Comparison of ENCODE assay signal across 8 cellular contexts in genomic region chr21:46153259-46154154, GRCh38. TPM values are rescaled to one million over a fixed set of nuclear protein-coding genes. Genes with fewer than 3 reads are reported as not detected.
DNase-seq lines count a peak whose midpoint lies in the region; ATAC-seq, FAIRE-seq and TF ChIP-seq lines count a peak whose summit lies in the region.

No MANE protein-coding gene starts in this region.

- WGBS in aorta, 2 donors: 37 to 39% methylated on average over 27 to 31 of the region's 31 CpGs

- peaks cover 3% of the 10 kb centered on the region for H3K27me3 Mint-ChIP-seq in neural crest cell (ENCODE audit: low read depth)

- H3K27ac Mint-ChIP-seq in neural crest cell (ENCODE audit: unreplicated experiment): peak overlapping the region; percentile 67

- H3K4me3 Mint-ChIP-seq in neural crest cell: peak overlapping the region; percentile 31

- H3K27me3 ChIP-seq in aorta (ENCODE audit: control insufficient read depth in 1 of 2, insufficient read depth in 2 of 2, low read length in 1 of 2): no peaks in the 10 kb centered on the region

- no peaks in the 10 kb centered on the region for H3K9me3 Mint-ChIP-seq in neural crest cell

- H3K27ac ChIP-seq in aorta (ENCODE audit: low read depth in 1 of 2, low read length in 2 of 2): no peak overlapping the region

- ATAC-seq in aorta (ENCODE audit: low FRiP score) (peak; percentile 55), GM18498 (IDR thresholded peaks at IDR 0.05; ENCODE audit: unreplicated experiment) (no peak), GM21619 (IDR thresholded peaks at IDR 0.05; ENCODE audit: unreplicated experiment) (no peak)

- peak; percentile 79 for TF ChIP-seq CTCF in neural crest cell (conservative IDR thresholded peaks at IDR 0.05)

- DNase-seq in ELF-1 (ENCODE audit: low read depth, low spot score): peak; percentile 82
- peak; percentile 33 for DNase-seq in NCI-H1694 treated with DMSO at 0.1 percent for 48 hours (lab: John Stamatoyannopoulos, UW)
- DNase-seq in activated T-cell treated with anti-CD3 and anti-CD28 coated beads for 48 hours (ENCODE audit: low read depth): peak; percentile 57
- DNase-seq in frontal cortex (ENCODE audit: low spot score in 2 of 2): peak; percentile 60 to 82
- peak; percentile 75 for DNase-seq in neural crest cell (ENCODE audit: low read depth, low spot score)
- DNase-seq in aorta: peak; percentile 62 to 86

- no peak overlapping the region for H3K4me3 ChIP-seq in aorta (ENCODE audit: low read length in 2 of 2)

- H3K4me1 ChIP-seq in aorta (ENCODE audit: control insufficient read depth in 1 of 2, insufficient read depth in 2 of 2, low read length in 2 of 2): no peaks in the 10 kb centered on the region

- H3K4me1 Mint-ChIP-seq in neural crest cell: peaks cover 21% of the 10 kb centered on the region

- H3K36me3 ChIP-seq in aorta (ENCODE audit: control insufficient read depth in 1 of 2, insufficient read depth in 2 of 2, low read length in 1 of 2): no peaks in the 10 kb centered on the region

- H3K36me3 Mint-ChIP-seq in neural crest cell (ENCODE audit: low read depth): no peaks in the 10 kb centered on the region

- intact Hi-C loops in aorta (cut with DNase I): no loop called here

- H3K9me3 ChIP-seq in aorta (ENCODE audit: control insufficient read depth, low read length): no peaks in the 10 kb centered on the region

- no peak for FAIRE-seq in frontal cortex (lab: Jason Lieb, UNC)

RNA-seq across cellular contexts. Expression of gene FTCD, which starts 1.9 kb away (rescaled TPM):
- 0.41 TPM for total RNA-seq in frontal cortex
- 1.4 and 1.8 TPM in 2 replicates for total RNA-seq in neural crest cell
- total RNA-seq in aorta: 1 to 10 TPM; 1.1 to 2.6 TPM
- 1 to 10 TPM in 1 of 2 donors, under 1 TPM in 1; 0.50 to 8.7 TPM for polyA plus RNA-seq in aorta

RNA-seq across cellular contexts. Expression of gene SPATC1L, which starts 30.8 kb away (rescaled TPM):
- total RNA-seq in frontal cortex: 4.9 TPM
- 27.5 and 28.1 TPM in 2 replicates for total RNA-seq in neural crest cell
- 10 to 100 TPM in 1 of 2 donors, 1 to 10 TPM in 1; 5.2 to 12.4 TPM for total RNA-seq in aorta
- 10 to 100 TPM in 1 of 2 donors, 1 to 10 TPM in 1; 2.4 to 47.9 TPM for polyA plus RNA-seq in aorta

RNA-seq across cellular contexts. Expression of gene COL6A2, which starts 55.6 kb away (rescaled TPM):
- total RNA-seq in frontal cortex (15.5 TPM), neural crest cell (17.8 and 18.5 TPM in 2 replicates), aorta (1,000 to 10,000 TPM; 1,386 to 1,431 TPM)
- polyA plus RNA-seq in aorta: 1,000 to 10,000 TPM in 1 of 2 donors, 100 to 1,000 TPM in 1; 335 to 3,611 TPM

Comparison
In these comparisons a context has a peak if more than half of its experiments do, and no peak if none do; other contexts are left out.
1. RNA of gene COL6A2, which starts 55.6 kb away (total RNA-seq): 1,386 to 1,431 TPM in aorta; 17.8 to 18.5 TPM in neural crest cell and 15.5 TPM in frontal cortex (single experiment); every median in the first group is over 10 times any median in the second.
2. Peak in every context shown above with its lines, with median percentiles within 50 percentile points of each other: DNase-seq.